In the genomic region with DNA sequence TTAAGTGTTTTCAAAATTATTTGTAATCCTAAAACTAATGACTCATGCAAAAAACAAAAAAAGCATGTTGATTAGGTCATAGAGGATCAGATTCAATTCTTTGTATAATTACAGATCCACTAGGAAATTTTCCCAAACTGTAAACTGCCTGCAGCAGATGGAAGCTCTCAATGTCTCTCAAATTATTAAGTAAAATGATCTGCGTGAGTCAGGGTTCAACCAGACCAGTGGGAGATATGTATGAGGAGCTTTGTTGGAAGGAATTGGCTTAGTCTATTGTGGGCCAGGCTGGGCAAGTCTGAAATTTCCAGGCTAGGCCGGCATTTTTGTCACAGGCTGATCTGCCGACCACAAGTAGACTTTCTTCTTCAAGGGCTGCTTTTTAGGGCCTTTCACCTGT, we compare ENCODE assay signal across 1 cellular context.
TF ChIP-seq lines count a peak whose summit lies in the region.

No MANE protein-coding gene starts in this region.

TF ChIP-seq in K562, 482 proteins besides CTCF, POLR2A, EP300 and RAD21:
- TF ChIP-seq ATF1 (CRISPR knock-in tag; IDR thresholded peaks at IDR 0.05): no peak
- TF ChIP-seq ATF1 (tag; IDR thresholded peaks at IDR 0.05): no peak
- TF ChIP-seq ZNF134 (CRISPR knock-in tag; conservative IDR thresholded peaks at IDR 0.05): 0 out of 2 replicates have a peak, but pooled peaks have one; percentile 35
- no peak for TF ChIP-seq ZNF239 (CRISPR knock-in tag; IDR thresholded peaks at IDR 0.05)
